9 cellular contexts compared by ENCODE assay signal in genomic region chr22:40462195-40462988, GRCh38.
DNase-seq lines count a peak whose midpoint lies in the region; ATAC-seq and TF ChIP-seq lines count a peak whose summit lies in the region.
"Had no signal": no experiment of that assay in that cellular context is flagged by ENCODE, and none has a peak within 500 bp of the region (broad histone marks: within the 10 kb centered on the region; RNA-seq: fewer than 3 reads in every experiment).

No MANE protein-coding gene starts in this region.

- no peaks in the 10 kb centered on the region for H3K9me3 Mint-ChIP-seq in CD4-positive, CD25-positive, alpha-beta regulatory T cell
- no peaks in the 10 kb centered on the region for H3K9me3 Mint-ChIP-seq in activated naive CD8-positive, alpha-beta T cell treated with anti-CD3 and anti-CD28 coated beads, Interleukin-2, amount 10 ng/mL, durations not matched to agents 7 days and 5 days
- H3K9me3 Mint-ChIP-seq in natural killer cell, result no peaks in the 10 kb centered on the region

- ATAC-seq in CD4-positive, CD25-positive, alpha-beta regulatory T cell (ENCODE audit: low read depth in 2 of 2), result no peak
- ATAC-seq in activated naive CD8-positive, alpha-beta T cell treated with anti-CD3 and anti-CD28 coated beads, Interleukin-2, amount 10 ng/mL, durations not matched to agents 7 days and 5 days (ENCODE audit: low read depth), result peak; percentile 55
- peak; percentile 56 to 67 (median 63) for ATAC-seq in natural killer cell
- ATAC-seq in GM21529 (IDR thresholded peaks at IDR 0.05; ENCODE audit: unreplicated experiment), result no peak

- H3K9me3 ChIP-seq in CD4-positive, CD25-positive, alpha-beta regulatory T cell (ENCODE audit: control insufficient read depth in 2 of 2, low read length in 2 of 2), result no peaks in the 10 kb centered on the region
- H3K9me3 ChIP-seq in tibial artery, result no peaks in the 10 kb centered on the region

- peak overlapping the region; percentile 95 to 97 (median 95) for H3K27ac Mint-ChIP-seq in CD4-positive, CD25-positive, alpha-beta regulatory T cell
- H3K27ac Mint-ChIP-seq in activated naive CD8-positive, alpha-beta T cell treated with anti-CD3 and anti-CD28 coated beads, Interleukin-2, amount 10 ng/mL, durations not matched to agents 7 days and 5 days, result peak overlapping the region; percentile 97
- peak overlapping the region; percentile 89 to 94 for H3K27ac Mint-ChIP-seq in natural killer cell

- peak overlapping the region; percentile 79 for H3K27ac ChIP-seq in CD4-positive, CD25-positive, alpha-beta regulatory T cell (ENCODE audit: insufficient read depth, low read length, poor library complexity, severe bottlenecking)
- no peak overlapping the region for H3K27ac ChIP-seq in tibial artery

- no peaks in the 10 kb centered on the region for H3K27me3 ChIP-seq in CD4-positive, CD25-positive, alpha-beta regulatory T cell (ENCODE audit: control insufficient read depth, insufficient read depth, low read length)
- H3K27me3 ChIP-seq in tibial artery, result no peaks in the 10 kb centered on the region

- H3K36me3 Mint-ChIP-seq in CD4-positive, CD25-positive, alpha-beta regulatory T cell, result peaks cover 23% of the 10 kb centered on the region
- peaks cover 33% of the 10 kb centered on the region for H3K36me3 Mint-ChIP-seq in activated naive CD8-positive, alpha-beta T cell treated with anti-CD3 and anti-CD28 coated beads, Interleukin-2, amount 10 ng/mL, durations not matched to agents 7 days and 5 days
- H3K36me3 Mint-ChIP-seq in natural killer cell, result no peaks in the 10 kb centered on the region

- H3K36me3 ChIP-seq in CD4-positive, CD25-positive, alpha-beta regulatory T cell (ENCODE audit: control insufficient read depth, insufficient read depth, low read length), result peaks cover 11% of the 10 kb centered on the region
- peaks cover 0 to 19% (median 7%) of the 10 kb centered on the region in 3 donors for H3K36me3 ChIP-seq in tibial artery

- POLR2A ChIA-PET in activated naive CD8-positive, alpha-beta T cell treated with anti-CD3 and anti-CD28 coated beads, Interleukin-2, amount 10 ng/mL, durations not matched to agents 7 days and 5 days (lab: Charles Lee), result interaction anchor here (0.6 to 2.6 kb wide), 11 partner anchors 8 to 175 kb away, joined by 3 to 8 read pairs (median 5); no protein-coding TSS in a partner anchor

- TF ChIP-seq CTCF in natural killer cell (IDR thresholded peaks at IDR 0.05) (no peak), tibial artery (IDR thresholded peaks at IDR 0.05) (no peak)

- peak overlapping the region; percentile 96 for H3K4me3 ChIP-seq in CD4-positive, CD25-positive, alpha-beta regulatory T cell (ENCODE audit: low read depth, low read length)
- peak overlapping the region in 1 of 2 donors; percentile 12 for H3K4me3 ChIP-seq in tibial artery

- H3K4me3 Mint-ChIP-seq in CD4-positive, CD25-positive, alpha-beta regulatory T cell, result peak overlapping the region; percentile 91 to 99 (median 98)
- peak overlapping the region; percentile 96 for H3K4me3 Mint-ChIP-seq in activated naive CD8-positive, alpha-beta T cell treated with anti-CD3 and anti-CD28 coated beads, Interleukin-2, amount 10 ng/mL, durations not matched to agents 7 days and 5 days
- H3K4me3 Mint-ChIP-seq in natural killer cell, result peak overlapping the region; percentile 91

- H3K4me1 Mint-ChIP-seq in CD4-positive, CD25-positive, alpha-beta regulatory T cell, result peaks cover 32 to 76% (median 56%) of the 10 kb centered on the region in 4 donors
- H3K4me1 Mint-ChIP-seq in activated naive CD8-positive, alpha-beta T cell treated with anti-CD3 and anti-CD28 coated beads, Interleukin-2, amount 10 ng/mL, durations not matched to agents 7 days and 5 days, result peaks cover 47% of the 10 kb centered on the region
- H3K4me1 Mint-ChIP-seq in natural killer cell, result peaks cover 60 to 67% of the 10 kb centered on the region in 2 donors

- peaks cover 66% of the 10 kb centered on the region for H3K4me1 ChIP-seq in CD4-positive, CD25-positive, alpha-beta regulatory T cell (ENCODE audit: control insufficient read depth, insufficient read depth, low read length, poor library complexity, severe bottlenecking)
- H3K4me1 ChIP-seq in tibial artery, result no peaks in the 10 kb centered on the region

- no peaks in the 10 kb centered on the region for H3K27me3 Mint-ChIP-seq in CD4-positive, CD25-positive, alpha-beta regulatory T cell
- H3K27me3 Mint-ChIP-seq in activated naive CD8-positive, alpha-beta T cell treated with anti-CD3 and anti-CD28 coated beads, Interleukin-2, amount 10 ng/mL, durations not matched to agents 7 days and 5 days, result no peaks in the 10 kb centered on the region
- H3K27me3 Mint-ChIP-seq in natural killer cell (ENCODE audit: low read depth in 2 of 2), result no peaks in the 10 kb centered on the region

- intact Hi-C loops in natural killer cell (cut with micrococcal nuclease), result loop anchor here (2.0 kb wide), 2 partner anchors 18 to 24 kb away; no protein-coding TSS in a partner anchor
- intact Hi-C loops in tibial artery (cut with DNase I; ENCODE audit: low total_unique reads), result no loop called here

- peak in 1 of 3 donors; percentile 58 for DNase-seq in CD4-positive, CD25-positive, alpha-beta regulatory T cell
- peak; percentile 50 for DNase-seq in NAMALWA (ENCODE audit: low spot score)
- no peak for DNase-seq in activated naive CD8-positive, alpha-beta T cell treated with anti-CD3 and anti-CD28 coated beads, Interleukin-2, amount 10 ng/mL, durations not matched to agents 7 days and 5 days
- no peak for DNase-seq in natural killer cell
- DNase-seq in HuH-7.5 (ENCODE audit: low spot score), result no peak
- no peak for DNase-seq in tibial artery
- no peak for DNase-seq in GOT3 (lab: John Stamatoyannopoulos, UW)
- DNase-seq: RPMI8226 had no signal

Comparison
In these comparisons a context has a peak if more than half of its experiments do, and no peak if none do; other contexts are left out.
1. ATAC-seq: peak in activated naive CD8-positive, alpha-beta T cell treated with anti-CD3 and anti-CD28 coated beads, Interleukin-2, amount 10 ng/mL, durations not matched to agents 7 days and 5 days (single experiment) and natural killer cell (3 of 3); none in CD4-positive, CD25-positive, alpha-beta regulatory T cell (0 of 2) and GM21529 (single experiment).
2. Peak in every context shown above with its lines, with median percentiles within 50 percentile points of each other: H3K27ac Mint-ChIP-seq and H3K4me3 Mint-ChIP-seq.